Comparison of ENCODE assay signal across 21 cellular contexts in genomic region chr1:81506691-81507090, GRCh38.
"Had no signal": no experiment of that assay in that cellular context is flagged by ENCODE, and none has a peak within 500 bp of the region (broad histone marks: within the 10 kb centered on the region; RNA-seq: fewer than 3 reads in every experiment).

No MANE protein-coding gene starts in this region.

- H3K4me3 ChIP-seq: MG63, SJSA1, SK-N-MC had no signal

- H3K27ac ChIP-seq: SJSA1, SK-N-MC had no signal

- H3K4me1 ChIP-seq: SJSA1 had no signal

- H3K27me3 ChIP-seq: MG63, SJSA1 had no signal

- FAIRE-seq: RCC 7860 had no signal

- H3K9me3 ChIP-seq: MG63, SJSA1 had no signal

- DNase-seq: IMR-90, Karpas-422, KG1, MG63, NCI-H1092 treated with DMSO at 0.1 percent for 48 hours, NCI-H1436, NCI-H2029, NCI-H2081 treated with DMSO at 0.1 percent for 48 hours, NCI-H2171, NCI-H226, NCI-H446, NCI-H510A, NCI-H524 treated with DMSO at 0.1 percent for 48 hours, NCI-H69, NCI-H774, Right ventricle myocardium superior, RPMI8226, SIG-M5 had no signal

- H3K36me3 ChIP-seq: MG63, SJSA1 had no signal
